In genomic region chr4:124343711-124344110, GRCh38 we compare ENCODE assay signal across 17 cellular contexts.
DNase-seq lines count a peak whose midpoint lies in the region; ATAC-seq and TF ChIP-seq lines count a peak whose summit lies in the region.
"Had no signal": no experiment of that assay in that cellular context is flagged by ENCODE, and none has a peak within 500 bp of the region (broad histone marks: within the 10 kb centered on the region; RNA-seq: fewer than 3 reads in every experiment).

No MANE protein-coding gene starts in this region.

- H2BK20ac ChIP-seq in IMR-90 (ENCODE audit: low read depth, low read length) = no peak overlapping the region

- H4K5ac ChIP-seq in IMR-90 (ENCODE audit: low read depth, low read length) = no peak overlapping the region

- H2AK5ac ChIP-seq in IMR-90 (ENCODE audit: low read depth, low read length) = no peak overlapping the region
- no peak overlapping the region for H2AK5ac ChIP-seq in neuronal stem cell (ENCODE audit: low read depth, low read length)

- H3K9me3 ChIP-seq in IMR-90 (ENCODE audit: control insufficient read depth, insufficient read depth, low read length) (no peaks in the 10 kb centered on the region), neuronal stem cell (replicated peaks in 1 of 2; ENCODE audit: control insufficient read depth in 2 of 2, insufficient read depth in 1 of 2, low read depth in 1 of 2, low read length in 2 of 2) (no peaks in the 10 kb centered on the region)

- no peak for TF ChIP-seq POLR2A in IMR-90 (IDR thresholded peaks at IDR 0.05; ENCODE audit: low read depth, low read length)

- CTCF ChIA-PET in IMR-90 (lab: Yijun Ruan, JAX) = interaction anchor here (1.4 kb wide), 1 partner anchor 9 kb away, joined by 3 read pairs; no protein-coding TSS in a partner anchor

- no peaks in the 10 kb centered on the region for H3K27me3 ChIP-seq in IMR-90 (ENCODE audit: control insufficient read depth, insufficient read depth, low read length)
- H3K27me3 ChIP-seq in neuronal stem cell (ENCODE audit: control insufficient read depth in 3 of 3, insufficient read depth in 3 of 3, low read depth in 1 of 3, low read length in 3 of 3) = no peaks in the 10 kb centered on the region

- no peaks in the 10 kb centered on the region for H3K9me1 ChIP-seq in IMR-90 (ENCODE audit: insufficient read depth, low read length)

- no peak overlapping the region for H3K27ac ChIP-seq in IMR-90 (ENCODE audit: insufficient read depth, low read length)
- no peak overlapping the region for H3K27ac ChIP-seq in neuronal stem cell (replicated peaks; ENCODE audit: low read length)
- H3K27ac ChIP-seq: 22Rv1, HL-60 had no signal

- H3K18ac ChIP-seq in IMR-90 (ENCODE audit: low read depth, low read length) (no peak overlapping the region), neuronal stem cell (ENCODE audit: low read length) (no peak overlapping the region)

- intact Hi-C loops in IMR-90 (cut with micrococcal nuclease) = no loop called here

- H2AFZ ChIP-seq in IMR-90 (replicated peaks; ENCODE audit: low read length, poor library complexity) (no peak overlapping the region), neuronal stem cell (ENCODE audit: low read length) (peak overlapping the region; percentile 35)

- TF ChIP-seq CTCF in AG10803 (conservative IDR thresholded peaks at IDR 0.05; ENCODE audit: low read length) (no peak), IMR-90 (conservative IDR thresholded peaks at IDR 0.05; ENCODE audit: low read depth, low read length) (no peak)

- dilution Hi-C loops in IMR-90 (cut with HindIII; ENCODE audit: low sequenced_read_pairs, unreplicated experiment) = no loop called here

- no peak overlapping the region for H2BK12ac ChIP-seq in neuronal stem cell (ENCODE audit: low read length)

- BruUV-seq in IMR-90 (replicated peaks; lab: Mats Ljungman, UMichigan) = no TSS peak

- H3K36me3 ChIP-seq in IMR-90 (ENCODE audit: control insufficient read depth, insufficient read depth, low read length) (no peaks in the 10 kb centered on the region), neuronal stem cell (replicated peaks in 1 of 2; ENCODE audit: control insufficient read depth in 2 of 2, insufficient read depth in 2 of 2, low read length in 2 of 2) (no peaks in the 10 kb centered on the region)

- in situ Hi-C loops in IMR-90 (cut with MboI; ENCODE audit: low sequenced_read_pairs) = no loop called here

- POLR2A ChIA-PET in IMR-90 (lab: Charles Lee; ENCODE audit: unreplicated experiment) = no interaction called here

- no peak overlapping the region for H3K56ac ChIP-seq in IMR-90 (ENCODE audit: extremely low read depth, insufficient read depth, low read length)

- H3K4me1 ChIP-seq in IMR-90 (ENCODE audit: control insufficient read depth, insufficient read depth, low read length) = no peaks in the 10 kb centered on the region
- no peaks in the 10 kb centered on the region for H3K4me1 ChIP-seq in neuronal stem cell (ENCODE audit: control insufficient read depth in 2 of 2, insufficient read depth in 1 of 2, low read depth in 1 of 2, low read length in 2 of 2)

- H4K8ac ChIP-seq in IMR-90 (ENCODE audit: low read depth in 2 of 2, low read length in 2 of 2) (no peak overlapping the region), neuronal stem cell (ENCODE audit: low read depth, low read length) (no peak overlapping the region)

- ATAC-seq in IMR-90 (ENCODE audit: low read depth) = no peak
- ATAC-seq in HG03196 (IDR thresholded peaks at IDR 0.05; ENCODE audit: unreplicated experiment) = no peak
- no peak for ATAC-seq in HG03571 (IDR thresholded peaks at IDR 0.05; ENCODE audit: unreplicated experiment)
- ATAC-seq: K562 had no signal

- H3K14ac ChIP-seq in IMR-90 (replicated peaks; ENCODE audit: low read depth, low read length) = no peak overlapping the region
- H3K14ac ChIP-seq in neuronal stem cell (ENCODE audit: low read length) = no peak overlapping the region

- TF ChIP-seq RAD21 in IMR-90 (IDR thresholded peaks at IDR 0.05; ENCODE audit: low read length) = no peak

- no peaks in the 10 kb centered on the region for H4K20me1 ChIP-seq in IMR-90 (ENCODE audit: insufficient read depth, low read length)

- H2BK5ac ChIP-seq in IMR-90 (ENCODE audit: low read depth, low read length, poor library complexity, severe bottlenecking) (no peak overlapping the region), neuronal stem cell (ENCODE audit: low read length) (no peak overlapping the region)

- H3K23ac ChIP-seq in IMR-90 (ENCODE audit: low read depth, low read length) (no peak overlapping the region), neuronal stem cell (ENCODE audit: low read depth, low read length, poor library complexity) (no peak overlapping the region)

- H2AK9ac ChIP-seq in IMR-90 (replicated peaks; ENCODE audit: low read depth, low read length, poor library complexity) = no peak overlapping the region

- peak; percentile 64 for DNase-seq in AG10803 (ENCODE audit: low read depth)
- peak; percentile 10 for DNase-seq in IMR-90
- DNase-seq in fibroblast of gingiva (ENCODE audit: low read depth) = peak; percentile 73
- DNase-seq in neuronal stem cell (ENCODE audit: low spot score) = no peak
- DNase-seq in Ammon's horn (ENCODE audit: low spot score) = no peak
- DNase-seq: AML-193; C1 segment of cervical spinal cord; Calu3; CD4-positive, alpha-beta T cell; DMS 273 treated with DMSO at 0.1 percent for 48 hours; GOT3; H9 had no signal

- H2BK120ac ChIP-seq in IMR-90 (ENCODE audit: low read depth, low read length) (no peak overlapping the region), neuronal stem cell (ENCODE audit: low read depth, low read length) (no peak overlapping the region)

- H3K79me1 ChIP-seq in IMR-90 (ENCODE audit: low read depth in 1 of 2, low read length in 2 of 2) (no peaks in the 10 kb centered on the region), neuronal stem cell (ENCODE audit: low read depth, low read length) (no peaks in the 10 kb centered on the region)

- H2BK15ac ChIP-seq in IMR-90 (ENCODE audit: low read depth, low read length) (no peak overlapping the region), neuronal stem cell (ENCODE audit: low read length) (no peak overlapping the region)

- H3K4ac ChIP-seq in IMR-90 (ENCODE audit: low read depth, low read length) (no peak overlapping the region), neuronal stem cell (ENCODE audit: low read length) (no peak overlapping the region)

- no peak overlapping the region for H4K91ac ChIP-seq in IMR-90 (ENCODE audit: insufficient read depth, low read depth, low read length)
- H4K91ac ChIP-seq in neuronal stem cell (ENCODE audit: low read depth, low read length, poor library complexity) = no peak overlapping the region

- no peak overlapping the region for H3K4me2 ChIP-seq in IMR-90 (ENCODE audit: low read depth, low read length)
- H3K4me2 ChIP-seq in neuronal stem cell (ENCODE audit: insufficient read depth, low read length, poor library complexity, severe bottlenecking) = no peak overlapping the region

- no peak overlapping the region for H3K4me3 ChIP-seq in AG10803 (ENCODE audit: low read length)
- H3K4me3 ChIP-seq in IMR-90 (ENCODE audit: insufficient read depth, low read depth, low read length) = no peak overlapping the region
- no peak overlapping the region for H3K4me3 ChIP-seq in neuronal stem cell (ENCODE audit: low read length in 2 of 2)
- H3K4me3 ChIP-seq: K562 had no signal

- H3K9ac ChIP-seq in IMR-90 (ENCODE audit: low read depth, low read length) = no peak overlapping the region
- H3K9ac ChIP-seq in neuronal stem cell (ENCODE audit: low read depth, low read length, poor library complexity) = no peak overlapping the region

TF ChIP-seq in IMR-90, 13 proteins besides CTCF, POLR2A, EP300 and RAD21:
- TF ChIP-seq RFX5 (IDR thresholded peaks at IDR 0.05; ENCODE audit: low read depth, low read length) (no peak), CHD1 (IDR thresholded peaks at IDR 0.05; ENCODE audit: low read depth, low read length) (no peak), SMC3 (IDR thresholded peaks at IDR 0.05; ENCODE audit: low read depth, low read length) (no peak), MAZ (IDR thresholded peaks at IDR 0.05; ENCODE audit: borderline replicate concordance, low read depth, low read length) (no peak)

Comparison
In these comparisons a context has a peak if more than half of its experiments do, and no peak if none do; other contexts are left out.
1. DNase-seq: peak in AG10803 (single experiment), IMR-90 (single experiment) and fibroblast of gingiva (single experiment); none in neuronal stem cell (single experiment) and Ammon's horn (single experiment).